In genomic region chr6:63637865-63638445, GRCh38 we compare ENCODE assay signal across 8 cellular contexts. TPM values are rescaled to one million over a fixed set of nuclear protein-coding genes. Genes with fewer than 3 reads are reported as not detected.
DNase-seq lines count a peak whose midpoint lies in the region; ATAC-seq, FAIRE-seq and TF ChIP-seq lines count a peak whose summit lies in the region.
"Had no signal": no experiment of that assay in that cellular context is flagged by ENCODE, and none has a peak within 500 bp of the region (broad histone marks: within the 10 kb centered on the region; RNA-seq: fewer than 3 reads in every experiment).

No MANE protein-coding gene starts in this region.

- TF ChIP-seq POLR2A in NB4 (IDR thresholded peaks at IDR 0.05; ENCODE audit: extremely low read depth, insufficient read length), result no peak

- no peak overlapping the region for H3K9ac ChIP-seq in endocrine pancreas (ENCODE audit: control insufficient read depth, insufficient read depth, low read length)

- no peaks in the 10 kb centered on the region for H3K36me3 ChIP-seq in endocrine pancreas (ENCODE audit: control insufficient read depth, insufficient read depth, low read length)
- H3K36me3 ChIP-seq in pancreas, result no peaks in the 10 kb centered on the region

- H3K27ac ChIP-seq in pancreas, result no peak overlapping the region

- TF ChIP-seq CTCF in NB4 (IDR thresholded peaks at IDR 0.05; ENCODE audit: low read depth, low read length) (no peak), pancreas (IDR thresholded peaks at IDR 0.05) (no peak)

- intact Hi-C loops in pancreas (cut with DNase I), result no loop called here

- FAIRE-seq in pancreas (lab: Jason Lieb, UNC), result peak; percentile 26

- H3K4me3 ChIP-seq in GM08714 (ENCODE audit: low read length) (peak overlapping the region; percentile 97; the same call in 1 of the 2 replicates), NB4 (ENCODE audit: low read depth, low read length) (peak overlapping the region; percentile 95), endocrine pancreas (ENCODE audit: control insufficient read depth, insufficient read depth, low read length) (peak overlapping the region; percentile 100), pancreas (peak overlapping the region in 1 of 4 donors; percentile 73)

- DNase-seq in NB4 (ENCODE audit: low read depth) (peak; percentile 23), pancreas (no peak), medulla oblongata (ENCODE audit: extremely low spot score) (no peak), epidermal melanocyte (ENCODE audit: insufficient read length, low spot score) (no peak)
- DNase-seq: NCI-H1105 had no signal

- peaks cover 40% of the 10 kb centered on the region for H3K4me1 ChIP-seq in endocrine pancreas (ENCODE audit: control insufficient read depth, insufficient read depth, low read length)
- H3K4me1 ChIP-seq in pancreas, result peaks cover 0 to 29% (median 15%) of the 10 kb centered on the region in 3 donors

- 12% methylated on average over 2 of the region's 2 CpGs for WGBS in pancreas, 2 donors

- H3K9me3 ChIP-seq in endocrine pancreas (ENCODE audit: control insufficient read depth, low read length), result no peaks in the 10 kb centered on the region
- no peaks in the 10 kb centered on the region for H3K9me3 ChIP-seq in pancreas

- H3K27me3 ChIP-seq in endocrine pancreas (ENCODE audit: control insufficient read depth, insufficient read depth, low read length) (no peaks in the 10 kb centered on the region), pancreas (no peaks in the 10 kb centered on the region)

- ATAC-seq in pancreas (no peak), HG02970 (IDR thresholded peaks at IDR 0.05; ENCODE audit: low FRiP score, unreplicated experiment) (no peak)

RNA-seq across cellular contexts. Expression of gene PHF3, which starts 2.4 kb away (rescaled TPM):
- total RNA-seq in pancreas, result 10 to 100 TPM; 26.9 to 42.9 (median 31.7) TPM
- polyA plus RNA-seq in pancreas, result 1 to 10 TPM; 5.4 to 9.6 TPM
